In genomic region chr4:129095811-129096454, GRCh38 we compare ENCODE assay signal across 8 cellular contexts. TPM values are rescaled to one million over a fixed set of nuclear protein-coding genes. Genes with fewer than 3 reads are reported as not detected.
A peak's percentile ranks its signal among the peaks of the same experiment; 100 is the strongest.
DNase-seq lines count a peak whose midpoint lies in the region; ATAC-seq and TF ChIP-seq lines count a peak whose summit lies in the region.

A gene with protein sequence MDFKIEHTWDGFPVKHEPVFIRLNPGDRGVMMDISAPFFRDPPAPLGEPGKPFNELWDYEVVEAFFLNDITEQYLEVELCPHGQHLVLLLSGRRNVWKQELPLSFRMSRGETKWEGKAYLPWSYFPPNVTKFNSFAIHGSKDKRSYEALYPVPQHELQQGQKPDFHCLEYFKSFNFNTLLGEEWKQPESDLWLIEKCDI (plus strand): TSS chr4:129096152. CDS start chr4:129102611, 6,459 bp downstream.

- H3K27ac Mint-ChIP-seq in neural progenitor cell: peak within 1 kb of the TSS; percentile 23

- no peak for TF ChIP-seq CTCF in RWPE2 (IDR thresholded peaks at IDR 0.05; ENCODE audit: poor library complexity, severe bottlenecking)
- no peak for TF ChIP-seq CTCF in fibroblast of villous mesenchyme (IDR thresholded peaks at IDR 0.05; ENCODE audit: insufficient read depth, low read depth, low read length)
- TF ChIP-seq CTCF in neural progenitor cell (IDR thresholded peaks at IDR 0.05): no peak

- no peaks in the 10 kb centered on the region for H3K9me3 Mint-ChIP-seq in neural progenitor cell

- H3K79me2 ChIP-seq in neural progenitor cell (ENCODE audit: low read depth): peaks cover 19% of the 10 kb centered on the region

- H3K9me3 ChIP-seq in RWPE2 (ENCODE audit: severe bottlenecking): no peaks in the 10 kb centered on the region
- H3K9me3 ChIP-seq in neural progenitor cell (ENCODE audit: low read depth): no peaks in the 10 kb centered on the region

- H3F3A ChIP-seq in neural progenitor cell (ENCODE audit: low read depth): peaks cover 14% of the 10 kb centered on the region

- peak within 1 kb of the TSS; percentile 92 for H3K4me3 Mint-ChIP-seq in neural progenitor cell

- H3K27me3 ChIP-seq in RWPE2 (ENCODE audit: insufficient read depth, poor library complexity, severe bottlenecking) (no peaks in the 10 kb centered on the region), neural progenitor cell (no peaks in the 10 kb centered on the region)

- H3K4me1 Mint-ChIP-seq in neural progenitor cell: peaks cover 15% of the 10 kb centered on the region

- peak; percentile 41 for ATAC-seq in GM19467 (IDR thresholded peaks at IDR 0.05; ENCODE audit: unreplicated experiment)
- peak; percentile 59 for ATAC-seq in RWPE2 (ENCODE audit: low read depth)

- H3K4me3 ChIP-seq in RWPE2 (ENCODE audit: severe bottlenecking) (peak within 1 kb of the TSS; percentile 57), fibroblast of villous mesenchyme (ENCODE audit: low read depth, low read length) (peak within 1 kb of the TSS; percentile 80), neural progenitor cell (peak within 1 kb of the TSS; percentile 57)

- no peaks in the 10 kb centered on the region for H3K27me3 Mint-ChIP-seq in neural progenitor cell (ENCODE audit: insufficient read depth, low read depth)

- no peaks in the 10 kb centered on the region for H4K20me1 ChIP-seq in neural progenitor cell (ENCODE audit: low read depth)

- H3K36me3 ChIP-seq in RWPE2 (ENCODE audit: low read depth) (no peaks in the 10 kb centered on the region), neural progenitor cell (no peaks in the 10 kb centered on the region)

- H3K9ac ChIP-seq in neural progenitor cell: no peak within 1 kb of the TSS

- peak within 1 kb of the TSS; percentile 86 for H2AFZ ChIP-seq in neural progenitor cell (replicated peaks)

- peaks cover 10% of the 10 kb centered on the region for H3K4me1 ChIP-seq in RWPE2 (ENCODE audit: insufficient read depth, poor library complexity, severe bottlenecking)
- peaks cover 16% of the 10 kb centered on the region for H3K4me1 ChIP-seq in neural progenitor cell

- H3K4me2 ChIP-seq in neural progenitor cell: peak within 1 kb of the TSS; percentile 68

- H3K27ac ChIP-seq in RWPE2 (ENCODE audit: poor library complexity, severe bottlenecking) (peak within 1 kb of the TSS; percentile 49), neural progenitor cell (no peak within 1 kb of the TSS)

- DNase-seq in COR-L47 (lab: John Stamatoyannopoulos, UW) (peak; percentile 25), HPDE6-E6E7 (ENCODE audit: extremely low spot score) (peak; percentile 43), RWPE2 (ENCODE audit: low spot score) (peak; percentile 71), fibroblast of villous mesenchyme (ENCODE audit: low read depth) (peak; percentile 74), neural progenitor cell (ENCODE audit: low spot score) (peak; percentile 90), stromal cell of bone marrow (ENCODE audit: low read depth) (peak; percentile 64)
- peak; percentile 62 for DNase-seq in activated effector memory CD4-positive, alpha-beta T cell treated with Interleukin-2 at 50 U/mL for 16 hours

- H3K36me3 Mint-ChIP-seq in neural progenitor cell: no peaks in the 10 kb centered on the region

RNA-seq across cellular contexts. Expression of the gene that starts here (rescaled TPM):
- 9.7 and 11.2 TPM in 2 replicates for total RNA-seq in fibroblast of villous mesenchyme
- total RNA-seq in neural progenitor cell (ENCODE audit: low replicate concordance): 7.9 and 17.0 TPM in 2 replicates

Comparison
In these comparisons a context has a peak if more than half of its experiments do, and no peak if none do; other contexts are left out.
1. DNase-seq: peak in every context shown above with its lines; median percentile 90 in neural progenitor cell; 74 in fibroblast of villous mesenchyme; 71 in RWPE2; 64 in stromal cell of bone marrow; 62 in activated effector memory CD4-positive, alpha-beta T cell treated with Interleukin-2 at 50 U/mL for 16 hours; 43 in HPDE6-E6E7; 25 in COR-L47.